ENCODE assay signal across 1 cellular context in genomic region chr4:83484500-83485431, GRCh38.
A peak's percentile ranks its signal among the peaks of the same experiment; 100 is the strongest.
TF ChIP-seq lines count a peak whose summit lies in the region.

ABRAXAS1 (minus strand) TSS chr4:83485100; CDS start chr4:83485072, 28 bp downstream.

TF ChIP-seq in H1, 55 proteins besides CTCF, POLR2A, EP300 and RAD21 (continued from another document):
- TF ChIP-seq CHD1 (IDR thresholded peaks at IDR 0.05; ENCODE audit: low read depth, low read length) (no peak), HDAC2 (IDR thresholded peaks at IDR 0.05; ENCODE audit: borderline replicate concordance in 1 of 2, low read depth in 2 of 2, low read length in 2 of 2) (no peak), NRF1 (IDR thresholded peaks at IDR 0.05; ENCODE audit: low read depth, low read length) (peak; percentile 60), MAX (IDR thresholded peaks at IDR 0.05) (peak; percentile 95), GABPA (IDR thresholded peaks at IDR 0.05; ENCODE audit: borderline replicate concordance, insufficient read depth, low read length) (no peak), TBP (IDR thresholded peaks at IDR 0.05; ENCODE audit: low read depth, low read length) (no peak; the same call in 1 of the 2 replicates), KDM5A (IDR thresholded peaks at IDR 0.05; ENCODE audit: low read length) (no peak), SRF (IDR thresholded peaks at IDR 0.05; ENCODE audit: low read depth, low read length) (no peak), TEAD4 (IDR thresholded peaks at IDR 0.05; ENCODE audit: low read depth, low read length) (0 out of 2 replicates have a peak, but pooled peaks have one; percentile 7), CTBP2 (IDR thresholded peaks at IDR 0.05; ENCODE audit: borderline replicate concordance, insufficient read depth, insufficient read length, low read length) (no peak), SP2 (IDR thresholded peaks at IDR 0.05; ENCODE audit: low read length) (no peak), CHD2 (IDR thresholded peaks at IDR 0.05; ENCODE audit: low read length) (0 out of 2 replicates have a peak, but pooled peaks have one; percentile 20), USF2 (IDR thresholded peaks at IDR 0.05; ENCODE audit: low read length) (no peak), EGR1 (IDR thresholded peaks at IDR 0.05; ENCODE audit: borderline replicate concordance, low read depth, low read length) (no peak), BACH1 (IDR thresholded peaks at IDR 0.05; ENCODE audit: low read length) (peak; percentile 45; the same call in 1 of the 2 replicates), SIN3A (conservative IDR thresholded peaks at IDR 0.05 in 1 of 2, IDR thresholded peaks at IDR 0.05 in 1 of 2; ENCODE audit: low read depth in 1 of 2, low read length in 2 of 2) (no peak; a peak in 1 of 4 replicates), HDAC6 (IDR thresholded peaks at IDR 0.05; ENCODE audit: low read depth, low read length) (no peak), CBX8 (IDR thresholded peaks at IDR 0.05; ENCODE audit: borderline replicate concordance, low read depth, low read length) (no peak), YY1 (IDR thresholded peaks at IDR 0.05; ENCODE audit: low read depth, low read length) (no peak), PHF8 (conservative IDR thresholded peaks at IDR 0.05; ENCODE audit: low read depth, low read length) (peak; percentile 61), NANOG (IDR thresholded peaks at IDR 0.05; ENCODE audit: insufficient read depth, low read depth, low read length, poor library complexity, severe bottlenecking) (no peak), E2F6 (IDR thresholded peaks at IDR 0.05) (peak; percentile 98), KDM4A (IDR thresholded peaks at IDR 0.05; ENCODE audit: low read depth, low read length, severe bottlenecking) (peak; percentile 79), FOSL1 (IDR thresholded peaks at IDR 0.05; ENCODE audit: insufficient read depth, low read depth, low read length) (no peak), SIRT6 (IDR thresholded peaks at IDR 0.05; ENCODE audit: low read length) (no peak), RBBP5 (IDR thresholded peaks at IDR 0.05; ENCODE audit: borderline replicate concordance, low read depth, low read length) (peak; percentile 86; the same call in 1 of the 2 replicates), TAF1 (IDR thresholded peaks at IDR 0.05; ENCODE audit: low read depth, low read length) (peak; percentile 66), TAF7 (optimal IDR thresholded peaks at IDR 0.05; ENCODE audit: borderline replicate concordance, low read depth, low read length) (no peak), SUZ12 (IDR thresholded peaks at IDR 0.05; ENCODE audit: low read length) (no peak), KDM1A (IDR thresholded peaks at IDR 0.05; ENCODE audit: borderline replicate concordance, low read length) (peak; percentile 69; the same call in 1 of the 2 replicates), ATF3 (IDR thresholded peaks at IDR 0.05; ENCODE audit: insufficient read depth, low read depth, low read length) (no peak), TCF12 (IDR thresholded peaks at IDR 0.05; ENCODE audit: low read depth, low read length) (no peak), EZH2 (IDR thresholded peaks at IDR 0.05; ENCODE audit: low read depth, low read length, severe bottlenecking) (peak; percentile 34)
